19 cellular contexts compared by ENCODE assay signal in genomic region chr22:21948824-21949568, GRCh38. TPM values are rescaled to one million over a fixed set of nuclear protein-coding genes. Genes with fewer than 3 reads are reported as not detected.
DNase-seq lines count a peak whose midpoint lies in the region; ATAC-seq and TF ChIP-seq lines count a peak whose summit lies in the region.
"Had no signal": no experiment of that assay in that cellular context is flagged by ENCODE, and none has a peak within 500 bp of the region (broad histone marks: within the 10 kb centered on the region; RNA-seq: fewer than 3 reads in every experiment).

No MANE protein-coding gene starts in this region.

- H3K36me3 ChIP-seq in stomach smooth muscle (ENCODE audit: control insufficient read depth in 2 of 2, insufficient read depth in 2 of 2, low read length in 2 of 2) (peaks cover 14 to 15% of the 10 kb centered on the region in 2 donors), H7 (replicated peaks; ENCODE audit: control insufficient read depth, insufficient read depth, low read length) (peaks cover 3% of the 10 kb centered on the region)

- H3K4me1 ChIP-seq in stomach smooth muscle (ENCODE audit: control insufficient read depth, insufficient read depth, low read length) = peaks cover 38% of the 10 kb centered on the region

- ATAC-seq in activated CD8-positive, alpha-beta T cell treated with anti-CD3 and anti-CD28 coated beads, Interleukin-2, amount 10 ng/mL, durations not matched to agents 7 days and 5 days = no peak
- ATAC-seq in activated CD8-positive, alpha-beta T cell treated with anti-CD3 and anti-CD28 coated beads for 36 hours = no peak
- no peak for ATAC-seq in central memory CD8-positive, alpha-beta T cell (replicated peaks; ENCODE audit: extremely low read depth, poor library complexity, severe bottlenecking)

- H3K4me3 Mint-ChIP-seq in activated CD8-positive, alpha-beta T cell treated with anti-CD3 and anti-CD28 coated beads, Interleukin-2, amount 10 ng/mL, durations not matched to agents 7 days and 5 days = no peak overlapping the region
- no peak overlapping the region for H3K4me3 Mint-ChIP-seq in activated CD8-positive, alpha-beta T cell treated with anti-CD3 and anti-CD28 coated beads for 36 hours
- no peak overlapping the region for H3K4me3 Mint-ChIP-seq in central memory CD8-positive, alpha-beta T cell
- H3K4me3 Mint-ChIP-seq: activated naive CD8-positive, alpha-beta T cell treated with anti-CD3 and anti-CD28 coated beads, Interleukin-2, amount 10 ng/mL, durations not matched to agents 7 days and 5 days; endodermal cell had no signal

- H3K4me3 ChIP-seq in stomach smooth muscle (ENCODE audit: low read length in 2 of 2) (no peak overlapping the region), H7 (ENCODE audit: insufficient read depth, low read depth, low read length) (no peak overlapping the region)
- H3K4me3 ChIP-seq: cardiac muscle cell, thoracic aorta had no signal

- no peaks in the 10 kb centered on the region for H3K9me3 ChIP-seq in stomach smooth muscle (ENCODE audit: control insufficient read depth in 2 of 2, low read length in 2 of 2)
- H3K9me3 ChIP-seq: SK-N-SH, thoracic aorta had no signal

- H3K9me3 Mint-ChIP-seq in activated CD8-positive, alpha-beta T cell treated with anti-CD3 and anti-CD28 coated beads, Interleukin-2, amount 10 ng/mL, durations not matched to agents 7 days and 5 days (ENCODE audit: insufficient read depth) = no peaks in the 10 kb centered on the region
- no peaks in the 10 kb centered on the region for H3K9me3 Mint-ChIP-seq in activated CD8-positive, alpha-beta T cell treated with anti-CD3 and anti-CD28 coated beads for 36 hours
- no peaks in the 10 kb centered on the region for H3K9me3 Mint-ChIP-seq in central memory CD8-positive, alpha-beta T cell
- H3K9me3 Mint-ChIP-seq: activated naive CD8-positive, alpha-beta T cell treated with anti-CD3 and anti-CD28 coated beads, Interleukin-2, amount 10 ng/mL, durations not matched to agents 7 days and 5 days; endodermal cell had no signal

- no peak for TF ChIP-seq CTCF in activated CD8-positive, alpha-beta T cell treated with anti-CD3 and anti-CD28 coated beads for 36 hours (IDR thresholded peaks at IDR 0.05)

- H3K36me3 Mint-ChIP-seq in activated CD8-positive, alpha-beta T cell treated with anti-CD3 and anti-CD28 coated beads, Interleukin-2, amount 10 ng/mL, durations not matched to agents 7 days and 5 days (ENCODE audit: low read depth) = peaks cover 3% of the 10 kb centered on the region
- H3K36me3 Mint-ChIP-seq in activated CD8-positive, alpha-beta T cell treated with anti-CD3 and anti-CD28 coated beads for 36 hours (ENCODE audit: low read depth) = peaks cover 3% of the 10 kb centered on the region
- peaks cover 12% of the 10 kb centered on the region for H3K36me3 Mint-ChIP-seq in central memory CD8-positive, alpha-beta T cell (ENCODE audit: insufficient read depth)

- H3K9ac ChIP-seq in stomach smooth muscle (ENCODE audit: low read length in 2 of 2) = no peak overlapping the region
- H3K9ac ChIP-seq: SK-N-SH had no signal

- intact Hi-C loops in activated CD8-positive, alpha-beta T cell treated with anti-CD3 and anti-CD28 coated beads for 36 hours (cut with micrococcal nuclease) = loop anchor here (10.0 kb wide), 1 partner anchor 214 kb away; the partner anchor contains the start of gene YPEL1

- H3K27me3 ChIP-seq in stomach smooth muscle (ENCODE audit: control insufficient read depth in 1 of 2, insufficient read depth in 2 of 2, low read length in 2 of 2) (no peaks in the 10 kb centered on the region), H7 (ENCODE audit: control insufficient read depth, insufficient read depth, low read length) (peaks cover 8% of the 10 kb centered on the region)
- H3K27me3 ChIP-seq: cardiac muscle cell had no signal

- H3K27ac ChIP-seq in stomach smooth muscle (ENCODE audit: low read length) = peak overlapping the region; percentile 11
- H3K27ac ChIP-seq: 22Rv1, cardiac muscle cell, thoracic aorta had no signal

- peaks cover 13% of the 10 kb centered on the region for H3K4me1 Mint-ChIP-seq in activated CD8-positive, alpha-beta T cell treated with anti-CD3 and anti-CD28 coated beads, Interleukin-2, amount 10 ng/mL, durations not matched to agents 7 days and 5 days (ENCODE audit: low read depth)
- H3K4me1 Mint-ChIP-seq in activated CD8-positive, alpha-beta T cell treated with anti-CD3 and anti-CD28 coated beads for 36 hours (ENCODE audit: low read depth) = peaks cover 13% of the 10 kb centered on the region
- peaks cover 50% of the 10 kb centered on the region for H3K4me1 Mint-ChIP-seq in central memory CD8-positive, alpha-beta T cell

- H3K27ac Mint-ChIP-seq in activated CD8-positive, alpha-beta T cell treated with anti-CD3 and anti-CD28 coated beads, Interleukin-2, amount 10 ng/mL, durations not matched to agents 7 days and 5 days = peak overlapping the region; percentile 66
- H3K27ac Mint-ChIP-seq in activated CD8-positive, alpha-beta T cell treated with anti-CD3 and anti-CD28 coated beads for 36 hours = no peak overlapping the region
- H3K27ac Mint-ChIP-seq in central memory CD8-positive, alpha-beta T cell (ENCODE audit: low read depth) = peak overlapping the region; percentile 51
- H3K27ac Mint-ChIP-seq: activated naive CD8-positive, alpha-beta T cell treated with anti-CD3 and anti-CD28 coated beads, Interleukin-2, amount 10 ng/mL, durations not matched to agents 7 days and 5 days; endodermal cell had no signal

- H3K27me3 Mint-ChIP-seq in activated CD8-positive, alpha-beta T cell treated with anti-CD3 and anti-CD28 coated beads, Interleukin-2, amount 10 ng/mL, durations not matched to agents 7 days and 5 days (ENCODE audit: low read depth) = no peaks in the 10 kb centered on the region
- no peaks in the 10 kb centered on the region for H3K27me3 Mint-ChIP-seq in activated CD8-positive, alpha-beta T cell treated with anti-CD3 and anti-CD28 coated beads for 36 hours
- H3K27me3 Mint-ChIP-seq in central memory CD8-positive, alpha-beta T cell = no peaks in the 10 kb centered on the region
- H3K27me3 Mint-ChIP-seq: activated naive CD8-positive, alpha-beta T cell treated with anti-CD3 and anti-CD28 coated beads, Interleukin-2, amount 10 ng/mL, durations not matched to agents 7 days and 5 days had no signal

- no peak for DNase-seq in activated CD8-positive, alpha-beta T cell treated with anti-CD3 and anti-CD28 coated beads, Interleukin-2, amount 10 ng/mL, durations not matched to agents 7 days and 5 days
- no peak for DNase-seq in activated CD8-positive, alpha-beta T cell treated with anti-CD3 and anti-CD28 coated beads for 36 hours
- DNase-seq in central memory CD8-positive, alpha-beta T cell (ENCODE audit: low spot score in 2 of 2) = no peak
- DNase-seq in myocyte (ENCODE audit: low read depth) (peak; percentile 62), HUDEP-2 (lab: John Stamatoyannopoulos, UW; ENCODE audit: unreplicated experiment in 76 of 76) (no peak), H7 (no peak), DMS 273 (lab: John Stamatoyannopoulos, UW; ENCODE audit: unreplicated experiment) (no peak)
- DNase-seq: activated CD4-positive, alpha-beta T cell treated with anti-CD3 and anti-CD28 coated beads, Interleukin-2, amount 50 U/mL, for 1 hour; activated naive CD8-positive, alpha-beta T cell treated with anti-CD3 and anti-CD28 coated beads, Interleukin-2, amount 10 ng/mL, durations not matched to agents 7 days and 5 days; activated T-cell treated with anti-CD3 and anti-CD28 coated beads, Interleukin-2, amount 50 U/mL, for 48 hours; foreskin melanocyte; NCI-H1694 treated with DMSO at 0.1 percent for 48 hours; SK-N-SH; stimulated activated CD4-positive, alpha-beta T cell treated with anti-CD3 and anti-CD28 coated beads, Interleukin-15, amount 100 ng/mL, for 24 hours had no signal

- CTCF ChIA-PET in activated CD8-positive, alpha-beta T cell treated with anti-CD3 and anti-CD28 coated beads, Interleukin-2, amount 10 ng/mL, durations not matched to agents 7 days and 5 days (lab: Charles Lee) = interaction anchor here (7.9 kb wide), 1 partner anchor 11 kb away, joined by 138 read pairs; no protein-coding TSS in a partner anchor
- CTCF ChIA-PET in activated CD8-positive, alpha-beta T cell treated with anti-CD3 and anti-CD28 coated beads for 36 hours (lab: Charles Lee) = interaction anchor here (6.5 kb wide), 1 partner anchor 11 kb away, joined by 126 read pairs; no protein-coding TSS in a partner anchor

- POLR2A ChIA-PET in activated CD8-positive, alpha-beta T cell treated with anti-CD3 and anti-CD28 coated beads, Interleukin-2, amount 10 ng/mL, durations not matched to agents 7 days and 5 days (lab: Charles Lee) = interaction anchor here (1.2 kb wide), 1 partner anchor 11 kb away, joined by 3 read pairs; no protein-coding TSS in a partner anchor
- POLR2A ChIA-PET in activated CD8-positive, alpha-beta T cell treated with anti-CD3 and anti-CD28 coated beads for 36 hours (lab: Charles Lee) = interaction anchor here (1.1 to 2.4 kb wide), 2 partner anchors 11 to 33 kb away, joined by 3 to 5 read pairs; partner anchors contain the start of gene TOP3B

RNA-seq across cellular contexts. Expression of gene PPM1F, which starts 3.7 kb away (rescaled TPM):
- total RNA-seq in activated CD8-positive, alpha-beta T cell treated with anti-CD3 and anti-CD28 coated beads, Interleukin-2, amount 10 ng/mL, durations not matched to agents 7 days and 5 days = 10 to 100 TPM; 15.3 to 15.7 TPM
- 10 to 100 TPM; 18.2 to 18.8 TPM for total RNA-seq in activated CD8-positive, alpha-beta T cell treated with anti-CD3 and anti-CD28 coated beads for 36 hours
- total RNA-seq in myocyte = 98.1 and 173 TPM in 2 replicates
- 47.5 TPM for polyA plus RNA-seq in myocyte (2012)
- total RNA-seq in H7 (2014; rRNA removed; shearing (Covaris generic)) = 19.7 and 34.8 TPM in 2 replicates

RNA-seq across cellular contexts. Expression of gene TOP3B, which starts 33.6 kb away (rescaled TPM):
- 10 to 100 TPM; 47.3 to 49.9 TPM for total RNA-seq in activated CD8-positive, alpha-beta T cell treated with anti-CD3 and anti-CD28 coated beads, Interleukin-2, amount 10 ng/mL, durations not matched to agents 7 days and 5 days
- total RNA-seq in activated CD8-positive, alpha-beta T cell treated with anti-CD3 and anti-CD28 coated beads for 36 hours = 10 to 100 TPM; 33.6 to 34.0 TPM
- 25.0 and 31.0 TPM in 2 replicates for total RNA-seq in myocyte
- 18.2 TPM for polyA plus RNA-seq in myocyte (2012)
- total RNA-seq in H7 (2014; rRNA removed; shearing (Covaris generic)) = 53.8 and 76.2 TPM in 2 replicates
